Comparison of ENCODE assay signal across 6 cellular contexts in genomic region chr18:74124642-74125041, GRCh38.
"Had no signal": no experiment of that assay in that cellular context is flagged by ENCODE, and none has a peak within 500 bp of the region (broad histone marks: within the 10 kb centered on the region; RNA-seq: fewer than 3 reads in every experiment).

No MANE protein-coding gene starts in this region.

- H3K9me3 ChIP-seq: HAP-1 had no signal

- H3K36me3 ChIP-seq: HAP-1 had no signal

- H3K9ac ChIP-seq: GM23248 had no signal

- H3K4me3 ChIP-seq: GM23248, HAP-1, K562 had no signal

- DNase-seq: GM23248, GOT3, H7, HFFc6 had no signal
